In the genomic region with DNA sequence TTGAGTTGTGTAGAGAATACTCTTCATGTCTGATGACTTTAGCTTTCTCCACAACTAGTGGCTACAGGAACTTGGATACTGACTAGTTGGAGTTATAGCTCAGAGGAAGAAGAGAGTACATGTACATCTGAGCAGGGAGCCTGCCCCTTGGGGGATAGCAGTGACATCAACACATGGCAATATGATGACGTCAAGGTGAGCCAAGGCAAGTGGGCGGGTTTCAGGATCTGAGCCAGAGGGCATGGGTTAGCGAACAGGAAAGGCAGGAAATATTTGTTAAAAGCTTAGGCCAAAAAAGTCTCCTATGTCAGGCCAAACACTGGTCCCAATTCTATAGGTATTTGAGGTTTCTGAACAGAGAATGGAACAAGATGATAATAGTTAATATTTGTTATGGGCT, we compare ENCODE assay signal across 13 cellular contexts. TPM values are rescaled to one million over a fixed set of nuclear protein-coding genes. Genes with fewer than 3 reads are reported as not detected.
A peak's percentile ranks its signal among the peaks of the same experiment; 100 is the strongest.
DNase-seq lines count a peak whose midpoint lies in the region; ATAC-seq, FAIRE-seq and TF ChIP-seq lines count a peak whose summit lies in the region.
"Had no signal": no experiment of that assay in that cellular context is flagged by ENCODE, and none has a peak within 500 bp of the region (broad histone marks: within the 10 kb centered on the region; RNA-seq: fewer than 3 reads in every experiment).

No MANE protein-coding gene starts in this region.

- no peak overlapping the region for H3K9ac ChIP-seq in IMR-90 (ENCODE audit: low read depth, low read length)

- no peak overlapping the region for H4K8ac ChIP-seq in IMR-90 (ENCODE audit: low read depth in 2 of 2, low read length in 2 of 2)

- no peak overlapping the region for H4K91ac ChIP-seq in IMR-90 (ENCODE audit: insufficient read depth, low read depth, low read length)

- H4K5ac ChIP-seq in IMR-90 (ENCODE audit: low read depth, low read length): no peak overlapping the region

- ATAC-seq in IMR-90 (ENCODE audit: low read depth): peak; percentile 12; the same call in 1 of the 2 replicates
- ATAC-seq in GM18498 (IDR thresholded peaks at IDR 0.05; ENCODE audit: unreplicated experiment): no peak
- ATAC-seq: T-cell had no signal

- no peak for TF ChIP-seq POLR2A in IMR-90 (IDR thresholded peaks at IDR 0.05; ENCODE audit: low read depth, low read length)

- in situ Hi-C loops in IMR-90 (cut with MboI; ENCODE audit: low sequenced_read_pairs): no loop called here
- in situ Hi-C loops in GM13976 (cut with MboI; ENCODE audit: low sequenced_read_pairs, unreplicated experiment): no loop called here

- H2BK15ac ChIP-seq in IMR-90 (ENCODE audit: low read depth, low read length): no peak overlapping the region

- H3K4me1 ChIP-seq in IMR-90 (ENCODE audit: control insufficient read depth, insufficient read depth, low read length): peaks cover 5% of the 10 kb centered on the region
- H3K4me1 ChIP-seq in hepatocyte (ENCODE audit: insufficient read depth): peaks cover 3% of the 10 kb centered on the region

- H4K20me1 ChIP-seq in IMR-90 (ENCODE audit: insufficient read depth, low read length): no peaks in the 10 kb centered on the region
- H4K20me1 ChIP-seq in hepatocyte (ENCODE audit: insufficient read depth, poor library complexity, severe bottlenecking): no peaks in the 10 kb centered on the region

- no peak overlapping the region for H2BK5ac ChIP-seq in IMR-90 (ENCODE audit: low read depth, low read length, poor library complexity, severe bottlenecking)

- H3K27ac Mint-ChIP-seq in activated naive CD8-positive, alpha-beta T cell treated with anti-CD3 and anti-CD28 coated beads for 36 hours: no peak overlapping the region
- H3K27ac Mint-ChIP-seq: T-cell had no signal

- H2BK120ac ChIP-seq in IMR-90 (ENCODE audit: low read depth, low read length): no peak overlapping the region

- H3K4me2 ChIP-seq in IMR-90 (ENCODE audit: low read depth, low read length): no peak overlapping the region
- no peak overlapping the region for H3K4me2 ChIP-seq in hepatocyte

- no peak overlapping the region for H3K23ac ChIP-seq in IMR-90 (ENCODE audit: low read depth, low read length)

- peaks cover 14% of the 10 kb centered on the region for H3K9me1 ChIP-seq in IMR-90 (ENCODE audit: insufficient read depth, low read length)

- no peaks in the 10 kb centered on the region for H3K36me3 Mint-ChIP-seq in activated naive CD8-positive, alpha-beta T cell treated with anti-CD3 and anti-CD28 coated beads for 36 hours
- H3K36me3 Mint-ChIP-seq: brain, T-cell had no signal

- dilution Hi-C loops in IMR-90 (cut with HindIII; ENCODE audit: low sequenced_read_pairs, unreplicated experiment): loop anchor here (25.0 kb wide), 1 partner anchor 351 kb away; no protein-coding TSS in a partner anchor

- H3K36me3 ChIP-seq in IMR-90 (ENCODE audit: control insufficient read depth, insufficient read depth, low read length) (no peaks in the 10 kb centered on the region), bronchial epithelial cell (ENCODE audit: control insufficient read depth, insufficient read depth, low read length) (no peaks in the 10 kb centered on the region), hepatocyte (replicated peaks; ENCODE audit: insufficient read depth, low read depth) (no peaks in the 10 kb centered on the region)

- H3K4me3 Mint-ChIP-seq in activated naive CD8-positive, alpha-beta T cell treated with anti-CD3 and anti-CD28 coated beads for 36 hours: no peak overlapping the region
- H3K4me3 Mint-ChIP-seq: brain, T-cell had no signal

- no peak overlapping the region for H2AK9ac ChIP-seq in IMR-90 (replicated peaks; ENCODE audit: low read depth, low read length, poor library complexity)

- 0 out of 2 replicates have a peak overlapping the region, but pooled peaks have one; percentile 34 for H3K14ac ChIP-seq in IMR-90 (replicated peaks; ENCODE audit: low read depth, low read length)

- intact Hi-C loops in IMR-90 (cut with micrococcal nuclease): no loop called here

- no peak overlapping the region for H2AK5ac ChIP-seq in IMR-90 (ENCODE audit: low read depth, low read length)

- no peak overlapping the region for H3K4ac ChIP-seq in IMR-90 (ENCODE audit: low read depth, low read length)

- CTCF ChIA-PET in IMR-90 (lab: Yijun Ruan, JAX): no interaction called here

- no peaks in the 10 kb centered on the region for H3K27me3 Mint-ChIP-seq in activated naive CD8-positive, alpha-beta T cell treated with anti-CD3 and anti-CD28 coated beads for 36 hours

- POLR2A ChIA-PET in IMR-90 (lab: Charles Lee; ENCODE audit: unreplicated experiment): no interaction called here

- H2BK20ac ChIP-seq in IMR-90 (ENCODE audit: low read depth, low read length): no peak overlapping the region

- H3K9me2 ChIP-seq in hepatocyte (replicated peaks; ENCODE audit: insufficient read depth): no peaks in the 10 kb centered on the region

- BruUV-seq in IMR-90 (replicated peaks; lab: Mats Ljungman, UMichigan): no TSS peak

- H3K18ac ChIP-seq in IMR-90 (ENCODE audit: low read depth, low read length): no peak overlapping the region

- no peaks in the 10 kb centered on the region for H3K9me3 Mint-ChIP-seq in activated naive CD8-positive, alpha-beta T cell treated with anti-CD3 and anti-CD28 coated beads for 36 hours
- H3K9me3 Mint-ChIP-seq: brain, T-cell had no signal

- H3K27me3 ChIP-seq in IMR-90 (ENCODE audit: control insufficient read depth, insufficient read depth, low read length): no peaks in the 10 kb centered on the region
- no peaks in the 10 kb centered on the region for H3K27me3 ChIP-seq in bronchial epithelial cell (ENCODE audit: control insufficient read depth, insufficient read depth, low read length)
- H3K27me3 ChIP-seq in hepatocyte: no peaks in the 10 kb centered on the region

- H3K79me1 ChIP-seq in IMR-90 (ENCODE audit: low read depth in 1 of 2, low read length in 2 of 2): no peaks in the 10 kb centered on the region

- no peaks in the 10 kb centered on the region for H3K79me2 ChIP-seq in hepatocyte

- TF ChIP-seq RAD21 in IMR-90 (IDR thresholded peaks at IDR 0.05; ENCODE audit: low read length): no peak

- TF ChIP-seq CTCF in IMR-90 (conservative IDR thresholded peaks at IDR 0.05; ENCODE audit: low read depth, low read length): no peak
- no peak for TF ChIP-seq CTCF in bronchial epithelial cell (IDR thresholded peaks at IDR 0.05; ENCODE audit: insufficient read depth, low read length, severe bottlenecking)
- no peak for TF ChIP-seq CTCF in hepatocyte (IDR thresholded peaks at IDR 0.05; ENCODE audit: poor library complexity)
- no peak for TF ChIP-seq CTCF in GM13976 (IDR thresholded peaks at IDR 0.05; ENCODE audit: borderline replicate concordance, control extremely low read depth, extremely low read depth, insufficient read depth, missing control alignments)

- no peaks in the 10 kb centered on the region for H3K4me1 Mint-ChIP-seq in activated naive CD8-positive, alpha-beta T cell treated with anti-CD3 and anti-CD28 coated beads for 36 hours
- H3K4me1 Mint-ChIP-seq: T-cell had no signal

- DNase-seq in IMR-90 (peak; percentile 71), bronchial epithelial cell (ENCODE audit: low read depth) (peak; percentile 83), hepatocyte (ENCODE audit: low spot score) (peak; percentile 32), smooth muscle cell of the brain vasculature (ENCODE audit: low read depth, low spot score) (peak; percentile 28), GM13976 (ENCODE audit: low spot score) (no peak), cerebellar nuclear complex (lab: John Stamatoyannopoulos, UW) (no peak)
- DNase-seq in activated naive CD8-positive, alpha-beta T cell treated with anti-CD3 and anti-CD28 coated beads for 36 hours: no peak
- DNase-seq: NCI-H1092 treated with DMSO at 0.1 percent for 48 hours, NCI-H774, T-cell had no signal

- no peaks in the 10 kb centered on the region for H3K9me3 ChIP-seq in IMR-90 (ENCODE audit: control insufficient read depth, insufficient read depth, low read length)
- no peaks in the 10 kb centered on the region for H3K9me3 ChIP-seq in hepatocyte (ENCODE audit: low read depth)

- 81% methylated on average over 2 of the region's 3 CpGs; no CpG with 5 or more reads in 1 of the 2 experiments for WGBS in IMR-90 (ENCODE audit: extremely low coverage in 2 of 2, insufficient read length in 1 of 2), 2 experiments
- 86% methylated on average over 3 of the region's 3 CpGs for WGBS in hepatocyte (ENCODE audit: low lambda C conversion rate, missing lambda C conversion rate)

- no peak overlapping the region for H2AFZ ChIP-seq in IMR-90 (replicated peaks; ENCODE audit: low read length, poor library complexity)
- H2AFZ ChIP-seq in hepatocyte: no peak overlapping the region

- no peak overlapping the region for H3K56ac ChIP-seq in IMR-90 (ENCODE audit: extremely low read depth, insufficient read depth, low read length)

- H3K4me3 ChIP-seq in IMR-90 (ENCODE audit: insufficient read depth, low read depth, low read length) (no peak overlapping the region), bronchial epithelial cell (ENCODE audit: low read depth, low read length) (no peak overlapping the region), hepatocyte (no peak overlapping the region)

- H3K27ac ChIP-seq in IMR-90 (ENCODE audit: insufficient read depth, low read length) (no peak overlapping the region), hepatocyte (no peak overlapping the region)

- no peak for FAIRE-seq in bronchial epithelial cell (lab: Jason Lieb, UNC)

TF ChIP-seq in IMR-90, 13 proteins besides CTCF, POLR2A, EP300 and RAD21 (continues in another document):
- TF ChIP-seq MXI1 (IDR thresholded peaks at IDR 0.05; ENCODE audit: borderline replicate concordance, low read depth, low read length) (no peak), BHLHE40 (IDR thresholded peaks at IDR 0.05; ENCODE audit: low read depth, low read length) (no peak), RCOR1 (IDR thresholded peaks at IDR 0.05; ENCODE audit: insufficient replicate concordance, low read length) (no peak), CHD1 (IDR thresholded peaks at IDR 0.05; ENCODE audit: low read depth, low read length) (no peak), RFX5 (IDR thresholded peaks at IDR 0.05; ENCODE audit: low read depth, low read length) (no peak), FOS (IDR thresholded peaks at IDR 0.05; ENCODE audit: low read depth, low read length) (no peak)
- TF ChIP-seq, protein P1, sequence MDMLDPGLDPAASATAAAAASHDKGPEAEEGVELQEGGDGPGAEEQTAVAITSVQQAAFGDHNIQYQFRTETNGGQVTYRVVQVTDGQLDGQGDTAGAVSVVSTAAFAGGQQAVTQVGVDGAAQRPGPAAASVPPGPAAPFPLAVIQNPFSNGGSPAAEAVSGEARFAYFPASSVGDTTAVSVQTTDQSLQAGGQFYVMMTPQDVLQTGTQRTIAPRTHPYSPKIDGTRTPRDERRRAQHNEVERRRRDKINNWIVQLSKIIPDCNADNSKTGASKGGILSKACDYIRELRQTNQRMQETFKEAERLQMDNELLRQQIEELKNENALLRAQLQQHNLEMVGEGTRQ (IDR thresholded peaks at IDR 0.05; ENCODE audit: low read depth, low read length): no peak

RNA-seq across cellular contexts. Expression of a gene that starts 42.0 kb away (rescaled TPM):
- total RNA-seq in IMR-90 (2012; rRNA removed) (not detected in 2 replicates), bronchial epithelial cell (not detected in 2 replicates), hepatocyte (not detected in 2 replicates)
- polyA plus RNA-seq in IMR-90 (2012; rRNA removed) (not detected in 2 replicates), hepatocyte (not detected in 2 replicates)
- not detected in 2 replicates for polyA plus RNA-seq in IMR-90 (2012; cell fraction: cytosol; rRNA removed)
- not detected in 2 replicates for polyA plus RNA-seq in IMR-90 (2012; cell fraction: nucleus; rRNA removed; ENCODE audit: low replicate concordance)
- not detected for total RNA-seq in activated naive CD8-positive, alpha-beta T cell treated with anti-CD3 and anti-CD28 coated beads for 36 hours
- total RNA-seq: mononuclear cell, T-cell had no signal

Comparison
In these comparisons a context has a peak if more than half of its experiments do, and no peak if none do; other contexts are left out.
1. DNase-seq: peak in IMR-90 (single experiment), bronchial epithelial cell (single experiment), hepatocyte (single experiment) and smooth muscle cell of the brain vasculature (single experiment); none in GM13976 (single experiment), activated naive CD8-positive, alpha-beta T cell treated with anti-CD3 and anti-CD28 coated beads for 36 hours (single experiment) and cerebellar nuclear complex (0 of 2).